In the genomic region with DNA sequence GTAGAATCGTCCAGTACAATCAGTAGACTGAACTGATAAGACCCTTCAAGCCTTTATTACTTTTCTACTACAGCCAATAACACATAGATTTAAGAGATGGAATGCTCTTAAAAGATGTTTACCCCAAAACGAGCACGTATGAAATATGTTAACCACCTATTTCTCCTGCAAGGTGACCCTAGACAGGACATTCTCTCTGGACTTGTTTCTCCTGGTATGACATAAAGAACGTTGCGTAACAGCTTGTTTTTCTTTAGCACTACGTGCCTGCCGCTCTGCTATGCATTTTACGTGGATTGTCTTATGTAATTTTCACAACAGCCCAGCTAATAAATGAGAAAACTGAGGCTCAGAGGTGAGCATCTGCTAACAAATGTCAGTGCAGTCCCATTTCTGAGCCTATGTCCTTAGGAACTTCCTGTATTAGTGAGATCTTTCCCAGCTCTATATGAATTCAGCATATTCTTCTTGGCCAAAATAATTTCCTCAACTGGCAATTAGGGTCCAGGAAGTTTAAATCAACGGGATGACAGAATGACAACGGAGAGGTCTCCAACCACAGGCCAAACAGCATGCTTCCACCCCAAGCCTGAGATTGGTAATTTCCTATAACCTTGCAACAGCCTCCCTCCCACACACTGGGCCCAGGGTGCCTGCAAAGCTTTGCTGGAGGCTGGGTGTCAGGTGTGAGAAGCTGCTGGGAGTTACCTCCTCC, we compare ENCODE assay signal across 8 cellular contexts. TPM values are rescaled to one million over a fixed set of nuclear protein-coding genes. Genes with fewer than 3 reads are reported as not detected.
DNase-seq lines count a peak whose midpoint lies in the region; ATAC-seq and TF ChIP-seq lines count a peak whose summit lies in the region.

No MANE protein-coding gene starts in this region.

- no peak for ATAC-seq in heart right ventricle
- no peak for ATAC-seq in upper lobe of left lung (ENCODE audit: low FRiP score in 2 of 2)
- ATAC-seq in GM18858 (IDR thresholded peaks at IDR 0.05; ENCODE audit: unreplicated experiment): no peak
- no peak for ATAC-seq in HG02840 (IDR thresholded peaks at IDR 0.05; ENCODE audit: low FRiP score, unreplicated experiment)
- ATAC-seq in GM21529 (IDR thresholded peaks at IDR 0.05; ENCODE audit: unreplicated experiment): no peak

- H3K27me3 ChIP-seq in heart right ventricle (no peaks in the 10 kb centered on the region), muscle layer of colon (ENCODE audit: control insufficient read depth in 1 of 2, insufficient read depth in 2 of 2, low read length in 2 of 2) (no peaks in the 10 kb centered on the region), upper lobe of left lung (no peaks in the 10 kb centered on the region)

- H3K9ac ChIP-seq in muscle layer of colon (ENCODE audit: low read length): peak overlapping the region; percentile 99

- H3K9me3 ChIP-seq in heart right ventricle (no peaks in the 10 kb centered on the region), muscle layer of colon (ENCODE audit: low read length) (no peaks in the 10 kb centered on the region), upper lobe of left lung (peaks cover 0 to 5% (median 0%) of the 10 kb centered on the region in 4 donors)

- H3K36me3 ChIP-seq in heart right ventricle (peaks cover 0 to 48% (median 36%) of the 10 kb centered on the region in 9 donors), muscle layer of colon (ENCODE audit: insufficient read depth, low read length) (peaks cover 41% of the 10 kb centered on the region), upper lobe of left lung (peaks cover 34 to 49% (median 37%) of the 10 kb centered on the region in 4 donors)

- peak overlapping the region; percentile 84 to 100 (median 100) for H3K27ac ChIP-seq in heart right ventricle
- H3K27ac ChIP-seq in angular gyrus (ENCODE audit: low read depth, low read length): peak overlapping the region; percentile 4
- H3K27ac ChIP-seq in muscle layer of colon (ENCODE audit: low read depth, low read length): peak overlapping the region; percentile 95
- peak overlapping the region; percentile 100 for H3K27ac ChIP-seq in upper lobe of left lung

- DNase-seq in heart right ventricle: no peak
- DNase-seq in cardiac septum (ENCODE audit: low spot score): no peak
- DNase-seq in upper lobe of left lung: no peak

- intact Hi-C loops in heart right ventricle (cut with DNase I): loop anchor here in 3 of 10 donors (5.0 to 10.0 kb wide), 4 partner anchors 59 to 354 kb away; a partner anchor contains a TSS
- intact Hi-C loops in cardiac septum (cut with DNase I): loop anchor here (10.0 kb wide), 1 partner anchor 686 kb away; a partner anchor contains a TSS

- no peak for TF ChIP-seq EP300 in upper lobe of left lung (IDR thresholded peaks at IDR 0.05)

- peak in 3 of 4 donors; percentile 19 to 60 (median 25) for TF ChIP-seq POLR2A in upper lobe of left lung (IDR thresholded peaks at IDR 0.05)

- 50 to 53% methylated on average over 10 of the region's 10 CpGs for WGBS in heart right ventricle, 2 donors
- WGBS in upper lobe of left lung, 2 donors: 26 to 27% methylated on average over 10 of the region's 10 CpGs

- H3K4me3 ChIP-seq in heart right ventricle (peak overlapping the region; percentile 64 to 93 (median 80)), muscle layer of colon (ENCODE audit: low read depth in 1 of 2, low read length in 2 of 2) (peak overlapping the region in 1 of 2 donors; percentile 97), upper lobe of left lung (peak overlapping the region; percentile 68 to 93 (median 69))

- TF ChIP-seq CTCF in heart right ventricle (IDR thresholded peaks at IDR 0.05) (no peak), upper lobe of left lung (IDR thresholded peaks at IDR 0.05) (no peak)

- H3K4me1 ChIP-seq in heart right ventricle (peaks cover 4 to 80% (median 70%) of the 10 kb centered on the region in 9 donors), muscle layer of colon (ENCODE audit: insufficient read depth, low read length) (peaks cover 42% of the 10 kb centered on the region), upper lobe of left lung (peaks cover 42 to 49% (median 44%) of the 10 kb centered on the region in 4 donors)

RNA-seq across cellular contexts. Expression of a gene that starts 3.7 kb away (rescaled TPM):
- total RNA-seq in heart right ventricle (10 to 100 TPM; 41.0 to 98.5 (median 58.7) TPM), cardiac septum (42.7 TPM), upper lobe of left lung (100 to 1,000 TPM; 292 to 944 (median 610) TPM)
- polyA plus RNA-seq in heart right ventricle: 10 to 100 TPM; 73.7 to 88.4 TPM

Comparison
In these comparisons a context has a peak if more than half of its experiments do, and no peak if none do; other contexts are left out.
1. H3K27ac ChIP-seq: peak in every context shown above with its lines; median percentile 100 in heart right ventricle; 100 in upper lobe of left lung; 95 in muscle layer of colon; 4 in angular gyrus.